ENCODE assay signal across 11 cellular contexts in genomic region chr18:3885209-3885792, GRCh38.
A peak's percentile ranks its signal among the peaks of the same experiment; 100 is the strongest.
DNase-seq lines count a peak whose midpoint lies in the region; ATAC-seq, FAIRE-seq and TF ChIP-seq lines count a peak whose summit lies in the region.
"Had no signal": no experiment of that assay in that cellular context is flagged by ENCODE, and none has a peak within 500 bp of the region (broad histone marks: within the 10 kb centered on the region; RNA-seq: fewer than 3 reads in every experiment).

No MANE protein-coding gene starts in this region.

- H3K4me3 ChIP-seq in AG09309 (ENCODE audit: control insufficient read depth, low read depth, low read length) (no peak overlapping the region), MM.1S (ENCODE audit: low read length) (no peak overlapping the region), H1 (ENCODE audit: extremely low read depth in 1 of 4, insufficient read depth in 2 of 4, low read depth in 3 of 4, low read length in 4 of 4) (no peak overlapping the region)
- H3K4me3 ChIP-seq: SJSA1, spleen had no signal

- peak; percentile 50 for FAIRE-seq in H1 (lab: Jason Lieb, UNC)

- H3K23me2 ChIP-seq in H1 (ENCODE audit: low read depth, low read length) = no peaks in the 10 kb centered on the region

- H3K27me3 ChIP-seq in MM.1S (replicated peaks; ENCODE audit: insufficient read depth, low read length) (no peaks in the 10 kb centered on the region), H1 (replicated peaks in 1 of 4; ENCODE audit: control insufficient read depth in 3 of 4, extremely low read depth in 1 of 4, insufficient read depth in 3 of 4, low read length in 3 of 4) (no peaks in the 10 kb centered on the region)
- H3K27me3 ChIP-seq: SJSA1, spleen had no signal

- H3K9me3 Mint-ChIP-seq in stimulated activated memory B cell treated with anti-CD40 and anti-IgM and Interleukin-4, amounts not matched to agents 10 μg/mL and 1 μg/mL and 100 μg/mL, for 72 hours = no peaks in the 10 kb centered on the region
- no peaks in the 10 kb centered on the region for H3K9me3 Mint-ChIP-seq in activated CD4-positive, alpha-beta T cell treated with anti-CD3 and anti-CD28 coated beads, Interleukin-2, amount 10 ng/mL, durations not matched to agents 7 days and 5 days
- H3K9me3 Mint-ChIP-seq: activated naive CD4-positive, alpha-beta T cell treated with anti-CD3 and anti-CD28 coated beads, Interleukin-2, amount 50 U/mL, for 72 hours had no signal

- TF ChIP-seq POLR2A in H1 (IDR thresholded peaks at IDR 0.05; ENCODE audit: control extremely low read depth in 1 of 2, low read depth in 2 of 2, low read length in 2 of 2) = no peak

- 75% methylated on average over 2 of the region's 2 CpGs; no CpG with 5 or more reads in 1 of the 2 experiments for WGBS in H1 (ENCODE audit: extremely low coverage in 1 of 2, insufficient coverage in 1 of 2, insufficient read length in 1 of 2, insufficient replicate concordance in 2 of 2, low coverage in 1 of 2, low lambda C conversion rate in 2 of 2, missing lambda C conversion rate in 1 of 2), 2 experiments

- H3K4me2 ChIP-seq in MM.1S (ENCODE audit: low read depth, low read length) = no peak overlapping the region
- no peak overlapping the region for H3K4me2 ChIP-seq in H1 (ENCODE audit: insufficient read depth in 1 of 2, low read depth in 2 of 2, low read length in 2 of 2)

- no peak overlapping the region for H4K5ac ChIP-seq in H1 (ENCODE audit: insufficient read length, low read depth, low read length)

- H2BK20ac ChIP-seq in H1 (ENCODE audit: low read length) = no peak overlapping the region

- H3K79me2 ChIP-seq in MM.1S (ENCODE audit: low read length) (no peaks in the 10 kb centered on the region), H1 (ENCODE audit: control insufficient read depth in 1 of 2, insufficient read depth in 2 of 2, low read length in 2 of 2) (no peaks in the 10 kb centered on the region)

- TF ChIP-seq CTCF in AG09309 (IDR thresholded peaks at IDR 0.05; ENCODE audit: control insufficient read depth, insufficient read depth, low read depth, low read length, missing control alignments) (peak; percentile 14), MM.1S (IDR thresholded peaks at IDR 0.05; ENCODE audit: low read length) (peak; percentile 30), H1 (IDR thresholded peaks at IDR 0.05; ENCODE audit: control extremely low read depth in 1 of 3, insufficient read depth in 1 of 3, low read depth in 1 of 3, low read length in 3 of 3) (peak in 2 of 3 experiments; percentile 68 to 86; a peak in 3 of 4 replicates)

- H2AFZ ChIP-seq in MM.1S (ENCODE audit: low read length) (no peak overlapping the region), H1 (ENCODE audit: low read length) (no peak overlapping the region)

- H2BK120ac ChIP-seq in H1 (replicated peaks; ENCODE audit: low read depth, low read length) = no peak overlapping the region

- no peak overlapping the region for H3K4ac ChIP-seq in H1 (replicated peaks; ENCODE audit: insufficient read length, low read depth, low read length)

- H3K4me3 Mint-ChIP-seq in stimulated activated memory B cell treated with anti-CD40 and anti-IgM and Interleukin-4, amounts not matched to agents 10 μg/mL and 1 μg/mL and 100 μg/mL, for 72 hours = no peak overlapping the region
- no peak overlapping the region for H3K4me3 Mint-ChIP-seq in activated CD4-positive, alpha-beta T cell treated with anti-CD3 and anti-CD28 coated beads, Interleukin-2, amount 10 ng/mL, durations not matched to agents 7 days and 5 days

- H3K36me3 ChIP-seq in MM.1S (replicated peaks; ENCODE audit: insufficient read depth, low read length) (no peaks in the 10 kb centered on the region), H1 (ENCODE audit: control insufficient read depth in 2 of 4, insufficient read depth in 4 of 4, low read length in 3 of 4) (no peaks in the 10 kb centered on the region)
- H3K36me3 ChIP-seq: SJSA1, spleen had no signal

- CTCF ChIA-PET in H1 (lab: Charles Lee; ENCODE audit: partially characterized antibody) = interaction anchor here (0.6 to 3.3 kb wide), 39 partner anchors 9 to 1108 kb away, joined by 3 to 37 read pairs (median 4); no protein-coding TSS in a partner anchor
- CTCF ChIA-PET in activated CD4-positive, alpha-beta T cell treated with anti-CD3 and anti-CD28 coated beads, Interleukin-2, amount 10 ng/mL, durations not matched to agents 7 days and 5 days (lab: Charles Lee) = no interaction called here

- H3K56ac ChIP-seq in H1 (replicated peaks; ENCODE audit: insufficient read length, low read depth, low read length) = no peak overlapping the region

- H3K27ac Mint-ChIP-seq in stimulated activated memory B cell treated with anti-CD40 and anti-IgM and Interleukin-4, amounts not matched to agents 10 μg/mL and 1 μg/mL and 100 μg/mL, for 72 hours = no peak overlapping the region
- H3K27ac Mint-ChIP-seq in activated CD4-positive, alpha-beta T cell treated with anti-CD3 and anti-CD28 coated beads, Interleukin-2, amount 10 ng/mL, durations not matched to agents 7 days and 5 days = no peak overlapping the region
- H3K27ac Mint-ChIP-seq: activated naive CD4-positive, alpha-beta T cell treated with anti-CD3 and anti-CD28 coated beads, Interleukin-2, amount 50 U/mL, for 72 hours had no signal

- ATAC-seq in GM18907 (IDR thresholded peaks at IDR 0.05; ENCODE audit: unreplicated experiment) (peak; percentile 54), HG03342 (IDR thresholded peaks at IDR 0.05; ENCODE audit: unreplicated experiment) (no peak)
- no peak for ATAC-seq in stimulated activated memory B cell treated with anti-CD40 and anti-IgM and Interleukin-4, amounts not matched to agents 10 μg/mL and 1 μg/mL and 100 μg/mL, for 72 hours
- ATAC-seq: activated naive CD4-positive, alpha-beta T cell treated with anti-CD3 and anti-CD28 coated beads, Interleukin-2, amount 50 U/mL, for 72 hours had no signal

- no peaks in the 10 kb centered on the region for H4K20me1 ChIP-seq in MM.1S (ENCODE audit: insufficient read depth, low read length)
- no peaks in the 10 kb centered on the region for H4K20me1 ChIP-seq in H1 (replicated peaks in 1 of 2; ENCODE audit: control insufficient read depth in 1 of 2, insufficient read depth in 2 of 2, low read length in 2 of 2)

- no peaks in the 10 kb centered on the region for H3F3A ChIP-seq in MM.1S (ENCODE audit: insufficient read depth, low read length)

- TF ChIP-seq RAD21 in H1 (IDR thresholded peaks at IDR 0.05 in 1 of 2, conservative IDR thresholded peaks at IDR 0.05 in 1 of 2; ENCODE audit: low read depth in 2 of 2, low read length in 2 of 2) = peak in 1 of 2 experiments; percentile 25; a peak in 1 of 4 replicates

- no peak overlapping the region for H3K9ac ChIP-seq in MM.1S (ENCODE audit: low read length)
- H3K9ac ChIP-seq in H1 (replicated peaks in 1 of 4; ENCODE audit: extremely low read depth in 1 of 4, low read depth in 3 of 4, low read length in 3 of 4) = no peak overlapping the region

- H2BK5ac ChIP-seq in H1 (ENCODE audit: low read depth, low read length) = no peak overlapping the region

- H3K4me1 Mint-ChIP-seq in stimulated activated memory B cell treated with anti-CD40 and anti-IgM and Interleukin-4, amounts not matched to agents 10 μg/mL and 1 μg/mL and 100 μg/mL, for 72 hours = no peaks in the 10 kb centered on the region
- no peaks in the 10 kb centered on the region for H3K4me1 Mint-ChIP-seq in activated CD4-positive, alpha-beta T cell treated with anti-CD3 and anti-CD28 coated beads, Interleukin-2, amount 10 ng/mL, durations not matched to agents 7 days and 5 days

- no peak overlapping the region for H2BK12ac ChIP-seq in H1 (ENCODE audit: low read depth, low read length)

- POLR2A ChIA-PET in H1 (lab: Charles Lee; ENCODE audit: partially characterized antibody) = no interaction called here
- POLR2A ChIA-PET in activated CD4-positive, alpha-beta T cell treated with anti-CD3 and anti-CD28 coated beads, Interleukin-2, amount 10 ng/mL, durations not matched to agents 7 days and 5 days (lab: Charles Lee) = interaction anchor here (0.7 kb wide), 1 partner anchor 16 kb away, joined by 3 read pairs; no protein-coding TSS in a partner anchor

- H3K4me1 ChIP-seq in MM.1S (ENCODE audit: low read length) (0 out of 2 replicates have a peak, but pooled peaks cover 4% of the 10 kb centered on the region), H1 (replicated peaks in 1 of 4; ENCODE audit: control insufficient read depth in 3 of 4, insufficient read depth in 4 of 4, low read length in 3 of 4) (no peaks in the 10 kb centered on the region)
- H3K4me1 ChIP-seq: SJSA1 had no signal

- no peak overlapping the region for H4K91ac ChIP-seq in H1 (replicated peaks; ENCODE audit: insufficient read length, low read length)

- no peak overlapping the region for H3K23ac ChIP-seq in H1 (ENCODE audit: insufficient read length)

- H2BK15ac ChIP-seq in H1 (ENCODE audit: low read length) = no peak overlapping the region

- H3K27ac ChIP-seq in MM.1S (ENCODE audit: low read length) (no peak overlapping the region), H1 (ENCODE audit: low read depth, low read length) (no peak overlapping the region)
- H3K27ac ChIP-seq: SJSA1, spleen had no signal

- H3K18ac ChIP-seq in H1 (ENCODE audit: extremely low read depth, low read length) = no peak overlapping the region

- H2AK5ac ChIP-seq in H1 (ENCODE audit: low read depth, low read length) = no peak overlapping the region

- H3K9me3 ChIP-seq in MM.1S (replicated peaks; ENCODE audit: insufficient read depth, low read length) (no peaks in the 10 kb centered on the region), H1 (ENCODE audit: insufficient read depth in 2 of 2, low read depth in 1 of 2, low read length in 1 of 2) (no peaks in the 10 kb centered on the region)
- H3K9me3 ChIP-seq: SJSA1, spleen had no signal

- DNase-seq in AG09309 (ENCODE audit: low read depth) (no peak), MM.1S (no peak), H1 (ENCODE audit: low read depth in 1 of 2, low spot score in 2 of 2) (no peak), middle frontal gyrus (ENCODE audit: extremely low spot score, low spot score) (no peak)
- DNase-seq in activated CD4-positive, alpha-beta T cell treated with anti-CD3 and anti-CD28 coated beads, Interleukin-2, amount 10 ng/mL, durations not matched to agents 7 days and 5 days = no peak
- DNase-seq: spleen had no signal

- H3K14ac ChIP-seq in H1 (ENCODE audit: insufficient read length) = no peak overlapping the region

- no peaks in the 10 kb centered on the region for H3K79me1 ChIP-seq in H1 (ENCODE audit: low read depth, low read length)

- H4K8ac ChIP-seq in H1 (ENCODE audit: extremely low read depth, insufficient read depth, low read length) = no peak overlapping the region

- H3K9me2 ChIP-seq in MM.1S (replicated peaks; ENCODE audit: insufficient read depth, low read length) = no peaks in the 10 kb centered on the region

- no peaks in the 10 kb centered on the region for H3K36me3 Mint-ChIP-seq in stimulated activated memory B cell treated with anti-CD40 and anti-IgM and Interleukin-4, amounts not matched to agents 10 μg/mL and 1 μg/mL and 100 μg/mL, for 72 hours
- no peaks in the 10 kb centered on the region for H3K36me3 Mint-ChIP-seq in activated CD4-positive, alpha-beta T cell treated with anti-CD3 and anti-CD28 coated beads, Interleukin-2, amount 10 ng/mL, durations not matched to agents 7 days and 5 days (ENCODE audit: low read depth)
- H3K36me3 Mint-ChIP-seq: activated naive CD4-positive, alpha-beta T cell treated with anti-CD3 and anti-CD28 coated beads, Interleukin-2, amount 50 U/mL, for 72 hours had no signal

- no peak for TF ChIP-seq EP300 in H1 (IDR thresholded peaks at IDR 0.05; ENCODE audit: borderline replicate concordance in 1 of 2, low read depth in 2 of 2, low read length in 2 of 2)

- H3K27me3 Mint-ChIP-seq in stimulated activated memory B cell treated with anti-CD40 and anti-IgM and Interleukin-4, amounts not matched to agents 10 μg/mL and 1 μg/mL and 100 μg/mL, for 72 hours = no peaks in the 10 kb centered on the region
- H3K27me3 Mint-ChIP-seq in activated CD4-positive, alpha-beta T cell treated with anti-CD3 and anti-CD28 coated beads, Interleukin-2, amount 10 ng/mL, durations not matched to agents 7 days and 5 days = peaks cover 6% of the 10 kb centered on the region

Comparison
In these comparisons a context has a peak if more than half of its experiments do, and no peak if none do; other contexts are left out.
1. CTCF ChIP-seq: peak in every context shown above with its lines; median percentile 77 in H1; 30 in MM.1S; 14 in AG09309.